ENCODE assay signal across 8 cellular contexts in genomic region chr7:128831178-128831993, GRCh38. TPM values are rescaled to one million over a fixed set of nuclear protein-coding genes. Genes with fewer than 3 reads are reported as not detected.
DNase-seq lines count a peak whose midpoint lies in the region; ATAC-seq lines count a peak whose summit lies in the region.

No MANE protein-coding gene starts in this region.

- H4K8ac ChIP-seq in trophoblast cell (ENCODE audit: low read depth, low read length) = peak overlapping the region; percentile 52

- H2BK5ac ChIP-seq in trophoblast cell (ENCODE audit: low read depth, low read length, poor library complexity) = peak overlapping the region; percentile 59

- peak overlapping the region; percentile 71 for H3K18ac ChIP-seq in trophoblast cell (ENCODE audit: low read length)

- peak overlapping the region; percentile 59 for H3K14ac ChIP-seq in trophoblast cell (ENCODE audit: low read length)

- H3K27me3 ChIP-seq in GM23248 (replicated peaks; ENCODE audit: insufficient read depth) = no peaks in the 10 kb centered on the region
- H3K27me3 ChIP-seq in trophoblast cell (ENCODE audit: insufficient read depth, low read length) = no peaks in the 10 kb centered on the region

- H3F3A ChIP-seq in GM23248 (ENCODE audit: insufficient read depth) = peaks cover 52% of the 10 kb centered on the region

- H3K79me1 ChIP-seq in trophoblast cell (ENCODE audit: low read length) = peaks cover 47% of the 10 kb centered on the region

- peak overlapping the region; percentile 93 for H3K4me2 ChIP-seq in GM23248 (ENCODE audit: unreplicated experiment)
- H3K4me2 ChIP-seq in trophoblast cell (ENCODE audit: low read length) = peak overlapping the region; percentile 78

- peak overlapping the region; percentile 92 for H3K9ac ChIP-seq in GM23248
- H3K9ac ChIP-seq in trophoblast cell (ENCODE audit: low read length) = peak overlapping the region; percentile 84

- ATAC-seq in GM18861 (IDR thresholded peaks at IDR 0.05; ENCODE audit: unreplicated experiment) (no peak), GM19328 (IDR thresholded peaks at IDR 0.05; ENCODE audit: unreplicated experiment) (no peak), HG03520 (IDR thresholded peaks at IDR 0.05; ENCODE audit: unreplicated experiment) (no peak)

- peak overlapping the region; percentile 56 for H3K4ac ChIP-seq in trophoblast cell (ENCODE audit: low read depth, low read length)

- H4K20me1 ChIP-seq in GM23248 (ENCODE audit: insufficient read depth) = no peaks in the 10 kb centered on the region

- peak overlapping the region; percentile 69 for H4K91ac ChIP-seq in trophoblast cell (ENCODE audit: low read depth, low read length)

- H3K9me2 ChIP-seq in GM23248 (ENCODE audit: insufficient read depth) = no peaks in the 10 kb centered on the region

- 1 to 3% methylated on average over 28 to 32 of the region's 33 CpGs for WGBS in GM23248 (ENCODE audit: low coverage in 1 of 2, low lambda C conversion rate in 2 of 2, missing lambda C conversion rate in 2 of 2), 2 experiments
- WGBS in trophoblast cell (ENCODE audit: extremely low coverage, insufficient coverage, insufficient read length) = no CpG with 5 or more reads among the region's 33 CpGs

- DNase-seq in GM23248 = peak; percentile 68
- DNase-seq in SK-N-DZ (ENCODE audit: low spot score) = peak; percentile 96
- DNase-seq in globus pallidus (ENCODE audit: low spot score) = peak; percentile 25
- peak in 1 of 2 donors; percentile 14 for DNase-seq in trophoblast cell
- DNase-seq in stimulated activated naive CD4-positive, alpha-beta T cell treated with Interleukin-2 at 50 U/mL for 16 hours (lab: John Stamatoyannopoulos, UW) = no peak

- H3K9me3 ChIP-seq in GM23248 (ENCODE audit: low read depth) (no peaks in the 10 kb centered on the region), trophoblast cell (ENCODE audit: insufficient read depth, low read depth, low read length) (peaks cover 5% of the 10 kb centered on the region)

- peaks cover 10% of the 10 kb centered on the region; the same call in 1 of the 2 replicates for H3K36me3 ChIP-seq in GM23248 (ENCODE audit: low read depth)
- peaks cover 15 to 19% of the 10 kb centered on the region in 2 experiments for H3K36me3 ChIP-seq in trophoblast cell (ENCODE audit: control insufficient read depth in 1 of 2, insufficient read depth in 2 of 2, low read length in 2 of 2)

- H3K4me3 ChIP-seq in GM23248 = peak overlapping the region; percentile 99
- H3K4me3 ChIP-seq in trophoblast cell (ENCODE audit: low read depth, low read length) = peak overlapping the region; percentile 89

- no peak overlapping the region for H2BK12ac ChIP-seq in trophoblast cell (ENCODE audit: low read length)

- peak overlapping the region; percentile 25 for H2AK5ac ChIP-seq in trophoblast cell (ENCODE audit: low read length)

- H3K27ac ChIP-seq in GM23248 (peak overlapping the region; percentile 90), trophoblast cell (ENCODE audit: low read depth, low read length) (peak overlapping the region; percentile 67)

- H3K79me2 ChIP-seq in GM23248 (ENCODE audit: insufficient read depth) (peaks cover 59% of the 10 kb centered on the region), trophoblast cell (ENCODE audit: control insufficient read depth, insufficient read depth, low read length, poor library complexity) (peaks cover 14% of the 10 kb centered on the region)

- no peak overlapping the region for H4K12ac ChIP-seq in trophoblast cell (ENCODE audit: low read depth, low read length)

- H3K23ac ChIP-seq in trophoblast cell (ENCODE audit: low read length) = no peak overlapping the region

- peak overlapping the region; percentile 65 for H2BK120ac ChIP-seq in trophoblast cell (ENCODE audit: insufficient read depth, low read length, poor library complexity)

- H2AFZ ChIP-seq in GM23248 (peak overlapping the region; percentile 26; the same call in 1 of the 2 replicates), trophoblast cell (ENCODE audit: insufficient read depth, low read length, poor library complexity) (peak overlapping the region; percentile 40)

- in situ Hi-C loops in GM23248 (cut with MboI) = no loop called here

- H3K4me1 ChIP-seq in GM23248 (ENCODE audit: insufficient read depth) (peaks cover 45% of the 10 kb centered on the region), trophoblast cell (ENCODE audit: control insufficient read depth in 1 of 2, insufficient read depth in 2 of 2, low read length in 2 of 2) (peaks cover 32 to 46% of the 10 kb centered on the region in 2 experiments)

RNA-seq across cellular contexts. Expression of gene FLNC, which starts 1.2 kb away (rescaled TPM):
- 304 and 353 TPM in 2 replicates for total RNA-seq in GM23248 (2014; rRNA removed; shearing (Covaris generic))
- 74.0 and 75.1 TPM in 2 replicates for polyA plus RNA-seq in GM23248 (2016; fragmentation: Nextera tagmentation; extraction: Ambion mirVana)
- 11.6 and 13.1 TPM in 2 replicates for polyA plus RNA-seq in SK-N-DZ (2014; cell fraction: cytosol; rRNA removed)
- polyA plus RNA-seq in SK-N-DZ (2014; cell fraction: nucleus; rRNA removed) = 14.1 and 19.8 TPM in 2 replicates
- 81.4 and 85.6 TPM in 2 replicates for polyA plus RNA-seq in trophoblast cell (2013)

RNA-seq across cellular contexts. Expression of gene ATP6V1F, which starts 31.3 kb away (rescaled TPM):
- 96.5 and 124 TPM in 2 replicates for total RNA-seq in GM23248 (2014; rRNA removed; shearing (Covaris generic))
- polyA plus RNA-seq in GM23248 (2016; fragmentation: Nextera tagmentation; extraction: Ambion mirVana) = 243 and 264 TPM in 2 replicates
- 217 and 371 TPM in 2 replicates for polyA plus RNA-seq in SK-N-DZ (2014; cell fraction: cytosol; rRNA removed)
- 110 and 137 TPM in 2 replicates for polyA plus RNA-seq in SK-N-DZ (2014; cell fraction: nucleus; rRNA removed)
- polyA plus RNA-seq in trophoblast cell (2013) = 282 and 295 TPM in 2 replicates

RNA-seq across cellular contexts. Expression of gene CCDC136, which starts 39.6 kb away (rescaled TPM):
- 3.1 and 3.8 TPM in 2 replicates for total RNA-seq in GM23248 (2014; rRNA removed; shearing (Covaris generic))
- polyA plus RNA-seq in GM23248 (2016; fragmentation: Nextera tagmentation; extraction: Ambion mirVana) = 2.8 and 3.9 TPM in 2 replicates
- 27.4 and 29.5 TPM in 2 replicates for polyA plus RNA-seq in SK-N-DZ (2014; cell fraction: cytosol; rRNA removed)
- 93.0 and 152 TPM in 2 replicates for polyA plus RNA-seq in SK-N-DZ (2014; cell fraction: nucleus; rRNA removed)
- 3.2 and 3.6 TPM in 2 replicates for polyA plus RNA-seq in trophoblast cell (2013)

RNA-seq across cellular contexts. Expression of gene OPN1SW, which starts 55.8 kb away (rescaled TPM):
- total RNA-seq in GM23248 (2014; rRNA removed; shearing (Covaris generic)) = not detected in 2 replicates
- polyA plus RNA-seq in GM23248 (2016; fragmentation: Nextera tagmentation; extraction: Ambion mirVana) = 2.2 and 2.6 TPM in 2 replicates
- not detected in 2 replicates for polyA plus RNA-seq in SK-N-DZ (2014; cell fraction: cytosol; rRNA removed)
- not detected in 2 replicates for polyA plus RNA-seq in SK-N-DZ (2014; cell fraction: nucleus; rRNA removed)
- not detected in 2 replicates for polyA plus RNA-seq in trophoblast cell (2013)
